In genomic region chr2:142907653-142908052, GRCh38 we compare ENCODE assay signal across 14 cellular contexts. TPM values are rescaled to one million over a fixed set of nuclear protein-coding genes. Genes with fewer than 3 reads are reported as not detected.
DNase-seq lines count a peak whose midpoint lies in the region; ATAC-seq, FAIRE-seq and TF ChIP-seq lines count a peak whose summit lies in the region.
"Had no signal": no experiment of that assay in that cellular context is flagged by ENCODE, and none has a peak within 500 bp of the region (broad histone marks: within the 10 kb centered on the region; RNA-seq: fewer than 3 reads in every experiment).

No MANE protein-coding gene starts in this region.

- FAIRE-seq in GM19239 (lab: Jason Lieb, UNC) = peak; percentile 80
- FAIRE-seq: A549 had no signal

- WGBS in esophagus squamous epithelium, 2 donors = 43 to 64% methylated on average over 2 of the region's 2 CpGs

- no peak overlapping the region for H3K27ac ChIP-seq in PC-3 (ENCODE audit: low read length)
- H3K27ac ChIP-seq in esophagus squamous epithelium = peak overlapping the region in 3 of 4 donors; percentile 40 to 70 (median 68)
- H3K27ac ChIP-seq: A549, BLaER1 had no signal

- POLR2A ChIA-PET in PC-3 (lab: Charles Lee; ENCODE audit: unreplicated experiment) = no interaction called here

- H3K9ac ChIP-seq in PC-3 (ENCODE audit: low read length) = no peak overlapping the region
- H3K9ac ChIP-seq: BLaER1 had no signal

- H3K27me3 ChIP-seq in PC-3 (ENCODE audit: low read length) = no peaks in the 10 kb centered on the region
- H3K27me3 ChIP-seq in esophagus squamous epithelium = no peaks in the 10 kb centered on the region
- H3K27me3 ChIP-seq: BLaER1 had no signal

- H3K4me2 ChIP-seq in PC-3 (ENCODE audit: low read length) = no peak overlapping the region
- H3K4me2 ChIP-seq: A549, BLaER1, GM23338 had no signal

- CTCF ChIA-PET in PC-3 (lab: Charles Lee) = interaction anchor here (0.6 kb wide), 1 partner anchor 44 kb away, joined by 3 read pairs; no protein-coding TSS in a partner anchor

- H3K9me2 ChIP-seq in PC-3 (replicated peaks; ENCODE audit: low read length) = no peaks in the 10 kb centered on the region

- no peaks in the 10 kb centered on the region for H3K36me3 ChIP-seq in PC-3 (ENCODE audit: low read depth, low read length)
- no peaks in the 10 kb centered on the region for H3K36me3 ChIP-seq in esophagus squamous epithelium
- H3K36me3 ChIP-seq: BLaER1 had no signal

- DNase-seq in GM19239 (ENCODE audit: insufficient read length, low spot score) (no peak), PC-3 (peak; percentile 65), esophagus squamous epithelium (lab: John Stamatoyannopoulos, UW) (no peak), SW 1271 (lab: John Stamatoyannopoulos, UW) (no peak)
- DNase-seq: Caco-2; CD8-positive, alpha-beta memory T cell; DMS53; GF-D8; H7 had no signal

- intact Hi-C loops in PC-3 (cut with micrococcal nuclease) (no loop called here), esophagus squamous epithelium (cut with DNase I) (no loop called here)

- BruUV-seq in PC-3 (replicated peaks; lab: Mats Ljungman, UMichigan) = no TSS peak

- H3K9me3 ChIP-seq in PC-3 (ENCODE audit: low read length) (no peaks in the 10 kb centered on the region), esophagus squamous epithelium (no peaks in the 10 kb centered on the region)
- H3K9me3 ChIP-seq: A549, BLaER1, Caco-2 had no signal

- no peak overlapping the region for H2AFZ ChIP-seq in PC-3 (ENCODE audit: low read length)
- H2AFZ ChIP-seq: GM23338 had no signal

- no peaks in the 10 kb centered on the region for H4K20me1 ChIP-seq in PC-3 (ENCODE audit: low read length)
- H4K20me1 ChIP-seq: BLaER1 had no signal

- no peak for TF ChIP-seq POLR2A in esophagus squamous epithelium (IDR thresholded peaks at IDR 0.05)

- H3F3A ChIP-seq in PC-3 (ENCODE audit: low read length, unreplicated experiment) = no peaks in the 10 kb centered on the region

- peaks cover 28% of the 10 kb centered on the region for H3K4me1 ChIP-seq in PC-3 (ENCODE audit: insufficient read depth, low read length)
- H3K4me1 ChIP-seq in esophagus squamous epithelium = peaks cover 0 to 47% (median 10%) of the 10 kb centered on the region in 3 donors
- H3K4me1 ChIP-seq: BLaER1, Caco-2 had no signal

- TF ChIP-seq CTCF in PC-3 (conservative IDR thresholded peaks at IDR 0.05; ENCODE audit: low read depth, low read length) (no peak), esophagus squamous epithelium (IDR thresholded peaks at IDR 0.05) (no peak)

- ATAC-seq in PC-3 = no peak
- ATAC-seq in GM21381 (IDR thresholded peaks at IDR 0.05; ENCODE audit: unreplicated experiment) = no peak
- ATAC-seq in GM18867 (IDR thresholded peaks at IDR 0.05; ENCODE audit: unreplicated experiment) = no peak
- ATAC-seq: GM23338 had no signal

- H3K79me2 ChIP-seq in PC-3 (ENCODE audit: low read length) = no peaks in the 10 kb centered on the region

- H3K4me3 ChIP-seq in PC-3 (ENCODE audit: low read length) = no peak overlapping the region
- no peak overlapping the region for H3K4me3 ChIP-seq in esophagus squamous epithelium
- H3K4me3 ChIP-seq: A549, BLaER1, GM23338 had no signal

RNA-seq across cellular contexts. Expression of gene KYNU, which starts 30.2 kb away (rescaled TPM):
- total RNA-seq in PC-3 (2014; rRNA removed) (1.1 and 2.3 TPM in 2 replicates), esophagus squamous epithelium (10 to 100 TPM in 2 of 4 donors, 1 to 10 TPM in 2; 2.3 to 39.4 (median 19.2) TPM)
